ENCODE assay signal across 16 cellular contexts in genomic region chr1:7535934-7536878, GRCh38.
DNase-seq lines count a peak whose midpoint lies in the region; TF ChIP-seq lines count a peak whose summit lies in the region.
"Had no signal": no experiment of that assay in that cellular context is flagged by ENCODE, and none has a peak within 500 bp of the region (broad histone marks: within the 10 kb centered on the region; RNA-seq: fewer than 3 reads in every experiment).

No MANE protein-coding gene starts in this region.

- H3K36me3 ChIP-seq in A673 (ENCODE audit: insufficient read depth, low read length, poor library complexity, severe bottlenecking) = no peaks in the 10 kb centered on the region
- no peaks in the 10 kb centered on the region for H3K36me3 ChIP-seq in HUES64 (ENCODE audit: insufficient read depth, low read length)
- no peaks in the 10 kb centered on the region for H3K36me3 ChIP-seq in iPS-15b (ENCODE audit: control insufficient read depth, insufficient read depth, low read length)
- H3K36me3 ChIP-seq in testis (ENCODE audit: low read depth, missing control alignments) = no peaks in the 10 kb centered on the region

- CTCF ChIA-PET in A673 (lab: Charles Lee) = no interaction called here

- peaks cover 58% of the 10 kb centered on the region for H3K4me1 Mint-ChIP-seq in nephron

- H3K9ac ChIP-seq in HUES64 (ENCODE audit: low read depth, low read length) (no peak overlapping the region), iPS-15b (ENCODE audit: low read depth, low read length) (peak overlapping the region; percentile 24)
- H3K9ac ChIP-seq: parathyroid adenoma had no signal

- TF ChIP-seq CTCF in A673 (conservative IDR thresholded peaks at IDR 0.05; ENCODE audit: low read depth, low read length) (no peak), nephron (IDR thresholded peaks at IDR 0.05; ENCODE audit: unreplicated experiment in 3 of 3) (no peak), testis (IDR thresholded peaks at IDR 0.05) (no peak)

- 19% methylated on average over 23 of the region's 23 CpGs for WGBS in HUES64
- WGBS in testis, 2 donors = 78 to 83% methylated on average over 21 to 23 of the region's 23 CpGs

- no peaks in the 10 kb centered on the region for H3K9me3 Mint-ChIP-seq in nephron
- H3K9me3 Mint-ChIP-seq: CD8-positive, alpha-beta memory T cell had no signal

- H3K4me3 ChIP-seq in A673 (ENCODE audit: low read depth, low read length, poor library complexity, severe bottlenecking) = no peak overlapping the region
- H3K4me3 ChIP-seq in HUES64 (ENCODE audit: low read length) = no peak overlapping the region
- H3K4me3 ChIP-seq in iPS-15b (ENCODE audit: low read depth, low read length) = no peak overlapping the region
- H3K4me3 ChIP-seq in testis = no peak overlapping the region
- H3K4me3 ChIP-seq: dorsolateral prefrontal cortex, lung had no signal

- DNase-seq in A673 (ENCODE audit: low spot score) (peak; percentile 56), testis (no peak), DMS53 (lab: John Stamatoyannopoulos, UW) (no peak), NCI-H1436 (lab: John Stamatoyannopoulos, UW) (no peak), SHP77 treated with DMSO at 0.1 percent for 48 hours (lab: John Stamatoyannopoulos, UW) (no peak)
- DNase-seq: amygdala, foreskin keratinocyte, NCI-H2171 treated with DMSO at 0.1 percent for 48 hours had no signal

- intact Hi-C loops in A673 (cut with micrococcal nuclease; ENCODE audit: unreplicated experiment) (no loop called here), testis (cut with DNase I; ENCODE audit: low total_unique reads) (no loop called here)

- no peak for TF ChIP-seq POLR2A in testis (IDR thresholded peaks at IDR 0.05)

- peaks cover 35% of the 10 kb centered on the region for H3K27me3 Mint-ChIP-seq in nephron (ENCODE audit: low read depth)

- peaks cover 34% of the 10 kb centered on the region for H3K4me1 ChIP-seq in A673 (ENCODE audit: insufficient read depth, low read length, poor library complexity, severe bottlenecking)
- H3K4me1 ChIP-seq in HUES64 (ENCODE audit: insufficient read depth, low read length) = peaks cover 39% of the 10 kb centered on the region
- peaks cover 25% of the 10 kb centered on the region for H3K4me1 ChIP-seq in iPS-15b (ENCODE audit: control insufficient read depth, insufficient read depth, low read length)
- peaks cover 9% of the 10 kb centered on the region for H3K4me1 ChIP-seq in testis
- H3K4me1 ChIP-seq: foreskin keratinocyte, parathyroid adenoma had no signal

- H3K27ac ChIP-seq in A673 (ENCODE audit: low read depth, low read length, poor library complexity, severe bottlenecking) (no peak overlapping the region), HUES64 (ENCODE audit: low read depth, low read length) (peak overlapping the region; percentile 42; the same call in 1 of the 2 replicates), testis (no peak overlapping the region)
- H3K27ac ChIP-seq: dorsolateral prefrontal cortex, foreskin keratinocyte, parathyroid adenoma, VCaP had no signal

- H3K36me3 Mint-ChIP-seq in nephron (ENCODE audit: low read depth) = no peaks in the 10 kb centered on the region
- H3K36me3 Mint-ChIP-seq: CD8-positive, alpha-beta memory T cell had no signal

- POLR2A ChIA-PET in A673 (lab: Charles Lee; ENCODE audit: low non-redundant PET) = no interaction called here

- H3K27ac Mint-ChIP-seq in nephron = peak overlapping the region; percentile 51 to 83 (median 65)
- H3K27ac Mint-ChIP-seq: CD8-positive, alpha-beta memory T cell had no signal

- H3K4me3 Mint-ChIP-seq in nephron = peak overlapping the region in 2 of 3 experiments; percentile 20 to 23

- H3K9me3 ChIP-seq in A673 (ENCODE audit: low read depth, low read length, poor library complexity, severe bottlenecking) (no peaks in the 10 kb centered on the region), HUES64 (ENCODE audit: insufficient read depth, low read depth, low read length) (no peaks in the 10 kb centered on the region), iPS-15b (ENCODE audit: control insufficient read depth, insufficient read depth, low read length) (no peaks in the 10 kb centered on the region), testis (no peaks in the 10 kb centered on the region)

- BruUV-seq in A673 (replicated peaks; lab: Mats Ljungman, UMichigan) = no TSS peak

- H3K27me3 ChIP-seq in A673 (replicated peaks; ENCODE audit: insufficient read depth, low read depth, low read length, poor library complexity) = no peaks in the 10 kb centered on the region
- no peaks in the 10 kb centered on the region for H3K27me3 ChIP-seq in HUES64 (ENCODE audit: insufficient read depth, low read length)
- peaks cover 2% of the 10 kb centered on the region for H3K27me3 ChIP-seq in iPS-15b (ENCODE audit: control insufficient read depth, insufficient read depth, low read length)
- H3K27me3 ChIP-seq in testis = no peaks in the 10 kb centered on the region
- H3K27me3 ChIP-seq: dorsolateral prefrontal cortex had no signal
